In the genomic region with DNA sequence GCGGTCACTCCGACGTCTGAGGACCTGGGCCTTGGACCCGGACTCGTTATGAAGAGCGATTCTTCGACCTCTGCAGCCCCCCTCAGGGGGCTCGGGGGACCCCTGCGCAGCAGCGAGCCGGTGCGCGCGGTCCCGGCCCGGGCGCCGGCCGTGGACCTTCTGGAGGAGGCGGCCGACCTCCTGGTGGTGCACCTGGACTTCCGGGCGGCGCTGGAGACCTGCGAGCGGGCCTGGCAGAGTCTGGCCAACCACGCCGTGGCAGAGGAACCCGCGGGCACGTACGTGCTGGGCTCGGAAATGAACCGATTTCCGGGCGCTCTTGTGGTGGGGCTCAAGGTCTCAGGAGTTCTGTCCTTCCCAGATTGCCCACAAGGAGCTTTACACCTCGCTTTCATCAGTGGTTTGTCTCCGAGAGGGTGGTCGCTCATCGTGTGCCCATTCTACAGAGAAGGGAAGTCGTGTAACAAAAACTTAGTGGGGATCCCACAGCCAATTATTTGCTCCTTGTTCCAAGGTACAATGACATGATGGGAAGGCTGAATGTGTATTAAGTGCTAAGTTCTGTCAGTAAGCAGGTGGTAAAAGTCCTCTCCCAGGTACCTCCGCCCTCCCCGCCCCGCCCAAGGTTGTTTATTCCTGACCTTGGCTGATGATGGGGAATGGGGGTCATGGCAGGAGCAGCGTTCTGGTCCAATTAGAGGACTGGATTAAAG, we compare ENCODE assay signal across 8 cellular contexts. TPM values are rescaled to one million over a fixed set of nuclear protein-coding genes. Genes with fewer than 3 reads are reported as not detected.
DNase-seq lines count a peak whose midpoint lies in the region; ATAC-seq and TF ChIP-seq lines count a peak whose summit lies in the region.

No MANE protein-coding gene starts in this region.

- intact Hi-C loops in adrenal gland (cut with DNase I) (loop anchor here (5.0 to 10.0 kb wide), 2 partner anchors 174 to 246 kb away; no protein-coding TSS in a partner anchor), spleen (cut with DNase I; ENCODE audit: low total_unique reads) (loop anchor here (10.0 kb wide), 2 partner anchors 174 to 334 kb away; no protein-coding TSS in a partner anchor)

- H3K27ac ChIP-seq in adrenal gland: peak overlapping the region in 3 of 5 donors; percentile 87 to 92 (median 88)
- peak overlapping the region; percentile 79 to 95 (median 88) for H3K27ac ChIP-seq in spleen

- H3K4me1 ChIP-seq in adrenal gland (replicated peaks in 1 of 2) (peaks cover 22 to 33% of the 10 kb centered on the region in 2 donors), spleen (peaks cover 23 to 70% (median 46%) of the 10 kb centered on the region in 6 donors)

- H3K9me3 ChIP-seq in adrenal gland (replicated peaks in 1 of 3): no peaks in the 10 kb centered on the region
- H3K9me3 ChIP-seq in spleen: no peaks in the 10 kb centered on the region

- TF ChIP-seq POLR2A in adrenal gland (IDR thresholded peaks at IDR 0.05) (no peak), spleen (IDR thresholded peaks at IDR 0.05) (no peak)

- TF ChIP-seq CTCF in GM12865 (IDR thresholded peaks at IDR 0.05; ENCODE audit: insufficient read depth, low read depth, low read length, missing control alignments) (no peak), adrenal gland (IDR thresholded peaks at IDR 0.05) (peak in 1 of 6 experiments; percentile 6), spleen (IDR thresholded peaks at IDR 0.05 in 8 of 11, conservative IDR thresholded peaks at IDR 0.05 in 3 of 11) (peak in 1 of 11 experiments; percentile 28)

- peaks cover 0 to 38% of the 10 kb centered on the region in 2 donors for H3K36me3 ChIP-seq in adrenal gland (replicated peaks in 1 of 2)
- peaks cover 0 to 42% (median 29%) of the 10 kb centered on the region in 6 donors for H3K36me3 ChIP-seq in spleen

- ATAC-seq in HG02798 (IDR thresholded peaks at IDR 0.05; ENCODE audit: poor library complexity, unreplicated experiment): peak; percentile 14

- WGBS in adrenal gland, 4 donors: 6 to 31% (median 7%) methylated on average over 9 to 45 of the region's 45 CpGs
- 7 to 13% (median 8%) methylated on average over 26 to 45 of the region's 45 CpGs for WGBS in spleen, 5 donors

- H3K4me3 ChIP-seq in GM12865 (ENCODE audit: low read depth, low read length) (peak overlapping the region; percentile 85), adrenal gland (peak overlapping the region; percentile 16 to 95 (median 82)), iPS-11a (ENCODE audit: low read depth, low read length) (peak overlapping the region; percentile 99), spleen (peak overlapping the region; percentile 59 to 100 (median 92))

- DNase-seq in GM12865 (ENCODE audit: low read depth) (peak; percentile 84), RPMI7951 (ENCODE audit: low read depth) (peak; percentile 29), adrenal gland (peak; percentile 40 to 67 (median 56)), spleen (peak; percentile 92), C1 segment of cervical spinal cord (lab: John Stamatoyannopoulos, UW) (no peak), ureter (ENCODE audit: low spot score) (no peak)

- H3K27me3 ChIP-seq in adrenal gland (no peaks in the 10 kb centered on the region), spleen (replicated peaks in 1 of 7) (no peaks in the 10 kb centered on the region)

RNA-seq across cellular contexts. Expression of a gene that starts 0.7 kb away (rescaled TPM):
- 10.2 and 11.5 TPM in 2 replicates for total RNA-seq in RPMI7951 (2014; rRNA removed; shearing (Covaris generic))
- total RNA-seq in adrenal gland (10 to 100 TPM; 16.7 to 57.8 (median 41.0) TPM), spleen (10 to 100 TPM; 29.2 to 41.0 (median 37.4) TPM), ureter (43.7 TPM)
- polyA plus RNA-seq in adrenal gland (10 to 100 TPM in 2 of 3 donors, 1 to 10 TPM in 1; 8.4 to 23.9 (median 15.8) TPM), spleen (10 to 100 TPM in 1 of 3 donors, 1 to 10 TPM in 2; 5.1 to 22.7 (median 7.1) TPM)

RNA-seq across cellular contexts. Expression of a gene that starts 32.1 kb away (rescaled TPM):
- total RNA-seq in RPMI7951 (2014; rRNA removed; shearing (Covaris generic)): 0.39 and 0.48 TPM in 2 replicates
- total RNA-seq in adrenal gland: 1 to 10 TPM in 7 of 8 donors, under 1 TPM in 1; 0.65 to 2.4 (median 1.3) TPM
- polyA plus RNA-seq in adrenal gland: 1 to 10 TPM; 1.7 to 4.3 (median 3.2) TPM
- 1 to 10 TPM; 2.6 to 5.7 (median 4.7) TPM for total RNA-seq in spleen
- polyA plus RNA-seq in spleen: 1 to 10 TPM; 2.2 to 3.9 (median 3.7) TPM
- 2.6 TPM for total RNA-seq in ureter

RNA-seq across cellular contexts. Expression of a gene that starts 54.1 kb away (rescaled TPM):
- total RNA-seq in RPMI7951 (2014; rRNA removed; shearing (Covaris generic)): 16.0 and 17.0 TPM in 2 replicates
- total RNA-seq in adrenal gland: 10 to 100 TPM; 26.4 to 82.6 (median 43.8) TPM
- polyA plus RNA-seq in adrenal gland: 10 to 100 TPM; 10.9 to 36.0 (median 17.1) TPM
- total RNA-seq in spleen: 100 to 1,000 TPM in 2 of 7 donors, 10 to 100 TPM in 5; 54.3 to 133 (median 92.1) TPM
- polyA plus RNA-seq in spleen: 10 to 100 TPM in 1 of 3 donors, 1 to 10 TPM in 2; 2.6 to 14.9 (median 3.1) TPM
- 67.1 TPM for total RNA-seq in ureter

Comparison
In these comparisons a context has a peak if more than half of its experiments do, and no peak if none do; other contexts are left out.
1. DNase-seq: peak in GM12865 (single experiment), RPMI7951 (single experiment), adrenal gland (7 of 7) and spleen (single experiment); none in C1 segment of cervical spinal cord (0 of 14) and ureter (single experiment).
2. Peak in every context shown above with its lines, with median percentiles within 50 percentile points of each other: H3K4me3 ChIP-seq.